11 cellular contexts compared by ENCODE assay signal in the genomic region with DNA sequence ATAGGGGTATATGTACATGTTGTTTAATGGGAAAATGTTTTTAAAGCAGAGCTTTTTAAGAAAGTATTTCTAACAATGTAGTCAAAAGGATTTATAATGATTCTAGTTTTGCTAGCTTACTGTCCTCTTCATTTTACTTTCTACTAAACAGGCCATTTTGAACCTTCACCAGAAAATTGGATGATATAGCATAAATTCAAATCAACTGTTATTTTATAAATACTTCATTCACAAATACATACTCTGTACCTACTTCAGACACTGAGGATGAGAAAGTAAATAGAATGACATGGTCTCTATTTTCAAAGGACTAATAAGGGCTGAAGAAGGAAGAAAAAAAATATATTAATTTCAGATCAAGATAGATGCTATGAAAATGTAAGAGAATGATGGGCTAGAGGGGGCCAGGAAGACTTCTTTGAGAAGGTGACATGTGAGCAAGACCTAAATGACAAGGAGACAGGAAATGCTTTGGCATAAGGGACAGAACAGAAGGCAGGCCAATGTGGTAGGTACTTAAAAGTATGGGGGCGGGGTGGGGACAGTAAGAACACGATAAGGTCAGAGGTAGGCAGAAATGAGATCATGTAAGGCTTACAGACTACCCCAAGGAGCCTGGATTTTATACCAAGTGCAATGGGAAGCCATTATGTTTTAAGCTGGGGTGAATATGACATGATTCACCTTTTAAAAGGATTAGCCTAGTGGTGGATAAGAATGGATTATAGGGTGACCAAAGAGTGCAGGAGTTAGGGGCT. TPM values are rescaled to one million over a fixed set of nuclear protein-coding genes. Genes with fewer than 3 reads are reported as not detected.
A peak's percentile ranks its signal among the peaks of the same experiment; 100 is the strongest.
DNase-seq lines count a peak whose midpoint lies in the region; TF ChIP-seq lines count a peak whose summit lies in the region.
"Had no signal": no experiment of that assay in that cellular context is flagged by ENCODE, and none has a peak within 500 bp of the region (broad histone marks: within the 10 kb centered on the region; RNA-seq: fewer than 3 reads in every experiment).

No MANE protein-coding gene starts in this region.

- TF ChIP-seq CTCF in GM13976 (IDR thresholded peaks at IDR 0.05; ENCODE audit: borderline replicate concordance, control extremely low read depth, extremely low read depth, insufficient read depth, missing control alignments), result no peak

- H3K27me3 ChIP-seq in adipocyte (replicated peaks; ENCODE audit: control insufficient read depth, insufficient read depth, low read length), result no peaks in the 10 kb centered on the region
- H3K27me3 ChIP-seq: colonic mucosa had no signal

- H3K9me3 Mint-ChIP-seq in activated CD4-positive, alpha-beta T cell treated with anti-CD3 and anti-CD28 coated beads, Interleukin-2, amount 10 ng/mL, durations not matched to agents 24 days and 14 days, result peaks cover 7% of the 10 kb centered on the region

- H3K4me1 Mint-ChIP-seq in activated CD4-positive, alpha-beta T cell treated with anti-CD3 and anti-CD28 coated beads, Interleukin-2, amount 10 ng/mL, durations not matched to agents 24 days and 14 days, result peaks cover 53% of the 10 kb centered on the region

- peaks cover 22% of the 10 kb centered on the region for H3K4me1 ChIP-seq in adipocyte (ENCODE audit: control insufficient read depth, insufficient read depth, low read length)
- H3K4me1 ChIP-seq: colonic mucosa had no signal

- intact Hi-C loops in activated CD4-positive, alpha-beta T cell treated with anti-CD3 and anti-CD28 coated beads, Interleukin-2, amount 10 ng/mL, durations not matched to agents 24 days and 14 days (cut with micrococcal nuclease), result loop anchor here (2.0 to 10.0 kb wide), 2 partner anchors 19 to 475 kb away; no protein-coding TSS in a partner anchor

- H3K9me3 ChIP-seq in adipocyte (ENCODE audit: control insufficient read depth, low read length), result no peaks in the 10 kb centered on the region
- H3K9me3 ChIP-seq: colonic mucosa had no signal

- H3K4me3 ChIP-seq in adipocyte (ENCODE audit: low read length), result peak overlapping the region; percentile 91
- H3K4me3 ChIP-seq: colonic mucosa had no signal

- in situ Hi-C loops in GM13976 (cut with MboI; ENCODE audit: low sequenced_read_pairs, unreplicated experiment), result no loop called here

- H3K27ac Mint-ChIP-seq in activated CD4-positive, alpha-beta T cell treated with anti-CD3 and anti-CD28 coated beads, Interleukin-2, amount 10 ng/mL, durations not matched to agents 24 days and 14 days, result peak overlapping the region; percentile 94

- H3K36me3 Mint-ChIP-seq in activated CD4-positive, alpha-beta T cell treated with anti-CD3 and anti-CD28 coated beads, Interleukin-2, amount 10 ng/mL, durations not matched to agents 24 days and 14 days (ENCODE audit: low read depth), result peaks cover 74% of the 10 kb centered on the region

- DNase-seq in activated CD4-positive, alpha-beta T cell treated with anti-CD3 and anti-CD28 coated beads, Interleukin-2, amount 10 ng/mL, durations not matched to agents 24 days and 14 days, result peak; percentile 73
- DNase-seq in activated CD4-positive, alpha-beta T cell treated with anti-CD3 and anti-CD28 coated beads for 1 hour, result no peak
- DNase-seq in NCI-H82 treated with DMSO at 0.1 percent for 48 hours (lab: John Stamatoyannopoulos, UW; ENCODE audit: unreplicated experiment) (peak; percentile 98), adipocyte (ENCODE audit: low read depth) (no peak), amniotic stem cell (lab: John Stamatoyannopoulos, UW) (no peak), GM13976 (ENCODE audit: low spot score) (no peak), LoVo (ENCODE audit: low spot score) (no peak)
- DNase-seq in stimulated activated CD4-positive, alpha-beta T cell treated with anti-CD3 and anti-CD28 coated beads, Interleukin-4, amount 100 ng/mL, for 24 hours, result peak; percentile 43
- DNase-seq: activated gamma-delta T cell treated with Interleukin-2 at 50 U/mL for 16 hours, colonic mucosa, MV-4-11 had no signal

- H3K9ac ChIP-seq in adipocyte (ENCODE audit: low read length), result no peak overlapping the region

- no peaks in the 10 kb centered on the region for H3K27me3 Mint-ChIP-seq in activated CD4-positive, alpha-beta T cell treated with anti-CD3 and anti-CD28 coated beads, Interleukin-2, amount 10 ng/mL, durations not matched to agents 24 days and 14 days

- H3K4me3 Mint-ChIP-seq in activated CD4-positive, alpha-beta T cell treated with anti-CD3 and anti-CD28 coated beads, Interleukin-2, amount 10 ng/mL, durations not matched to agents 24 days and 14 days, result peak overlapping the region; percentile 89

- peaks cover 44% of the 10 kb centered on the region for H3K36me3 ChIP-seq in adipocyte (ENCODE audit: control insufficient read depth, insufficient read depth, low read length, severe bottlenecking)
- H3K36me3 ChIP-seq: colonic mucosa had no signal

RNA-seq across cellular contexts. Expression of a gene that starts 5.2 kb away (rescaled TPM):
- total RNA-seq in activated CD4-positive, alpha-beta T cell treated with anti-CD3 and anti-CD28 coated beads, Interleukin-2, amount 10 ng/mL, durations not matched to agents 24 days and 14 days, result 480 and 484 TPM in 2 replicates

Comparison
In these comparisons a context has a peak if more than half of its experiments do, and no peak if none do; other contexts are left out.
1. DNase-seq: peak in activated CD4-positive, alpha-beta T cell treated with anti-CD3 and anti-CD28 coated beads, Interleukin-2, amount 10 ng/mL, durations not matched to agents 24 days and 14 days (single experiment), NCI-H82 treated with DMSO at 0.1 percent for 48 hours (single experiment) and stimulated activated CD4-positive, alpha-beta T cell treated with anti-CD3 and anti-CD28 coated beads, Interleukin-4, amount 100 ng/mL, for 24 hours (single experiment); none in activated CD4-positive, alpha-beta T cell treated with anti-CD3 and anti-CD28 coated beads for 1 hour (single experiment), adipocyte (single experiment), amniotic stem cell (single experiment), GM13976 (single experiment) and LoVo (single experiment).